Comparison of ENCODE assay signal across 11 cellular contexts in the genomic region with DNA sequence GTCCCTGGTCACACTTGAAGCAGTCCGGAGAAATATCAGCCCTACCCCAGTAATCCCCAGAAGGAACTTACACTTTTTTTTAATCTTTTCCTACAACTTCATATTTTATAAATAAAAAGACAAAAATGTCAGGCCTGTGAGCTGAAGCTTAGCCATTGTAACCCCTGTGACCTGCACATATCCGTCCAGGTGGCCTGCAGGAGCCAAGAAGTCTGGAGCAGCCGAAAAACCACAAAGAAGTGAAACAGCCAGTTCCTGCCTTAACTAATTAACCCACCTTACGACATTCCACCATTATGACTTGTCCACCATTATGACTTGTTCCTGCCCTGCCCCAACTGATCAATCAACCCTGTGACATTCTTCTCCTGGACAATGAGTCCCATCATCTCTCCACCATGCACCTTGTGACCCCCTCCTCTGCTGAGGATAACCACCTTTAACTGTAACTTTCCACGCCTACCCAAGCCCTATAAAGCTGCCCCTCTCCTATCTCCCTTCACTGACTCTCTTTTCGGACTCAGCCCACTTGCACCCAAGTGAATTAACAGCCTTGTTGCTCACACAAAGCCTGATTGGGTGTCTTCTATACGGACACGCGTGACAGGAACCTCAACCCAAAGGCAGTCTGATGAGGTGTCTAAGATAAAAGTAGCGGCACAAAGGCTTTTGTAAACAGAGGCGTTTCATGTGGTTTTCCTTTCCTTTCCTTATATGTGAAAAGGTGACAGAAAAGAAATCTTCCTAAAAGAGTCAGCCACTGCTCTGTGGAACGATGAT. TPM values are rescaled to one million over a fixed set of nuclear protein-coding genes. Genes with fewer than 3 reads are reported as not detected.
A peak's percentile ranks its signal among the peaks of the same experiment; 100 is the strongest.
DNase-seq lines count a peak whose midpoint lies in the region; ATAC-seq, FAIRE-seq and TF ChIP-seq lines count a peak whose summit lies in the region.
"Not testable (repeated sequence)": the region's sequence is repeated elsewhere in the genome, so short reads cannot be mapped to it uniquely, and the experiment has no call there.
"Had no signal": no experiment of that assay in that cellular context is flagged by ENCODE, and none has a peak within 500 bp of the region (broad histone marks: within the 10 kb centered on the region; RNA-seq: fewer than 3 reads in every experiment).

No MANE protein-coding gene starts in this region.

- FAIRE-seq in kidney (lab: Jason Lieb, UNC) = not testable (repeated sequence)

- H3K9ac ChIP-seq in Karpas-422 (ENCODE audit: low read length) (peak overlapping the region; percentile 72; the same call in 1 of the 2 replicates), kidney (ENCODE audit: low read length in 2 of 2) (peak overlapping the region; percentile 80 to 95)

- not testable (repeated sequence) for H3K27me3 Mint-ChIP-seq in CD4-positive, CD25-positive, alpha-beta regulatory T cell; stimulated activated naive CD8-positive, alpha-beta T cell treated with anti-CD3 and anti-CD28 coated beads, Interleukin-15, Interleukin-2, amounts not matched to agents 100 ng/mL and 50 ng/mL, for 24 hours

- H3K4me2 ChIP-seq in Karpas-422 (ENCODE audit: low read depth, low read length, poor library complexity, severe bottlenecking) = peak overlapping the region; percentile 80

- H3K79me2 ChIP-seq in Karpas-422 (ENCODE audit: low read length) = not testable (repeated sequence)

- H3K27ac ChIP-seq in CD4-positive, CD25-positive, alpha-beta regulatory T cell (ENCODE audit: insufficient read depth, low read length, poor library complexity, severe bottlenecking) = peak overlapping the region; percentile 95
- not testable (repeated sequence) for H3K27ac ChIP-seq in Karpas-422 (ENCODE audit: low read length)
- H3K27ac ChIP-seq in coronary artery (peak overlapping the region; percentile 97 to 99), kidney (ENCODE audit: low read depth in 2 of 2, low read length in 2 of 2) (peak overlapping the region; percentile 98 to 99)

- peak overlapping the region in 2 of 3 donors; percentile 99 to 100 for H3K27ac Mint-ChIP-seq in CD4-positive, CD25-positive, alpha-beta regulatory T cell
- H3K27ac Mint-ChIP-seq in stimulated activated naive CD8-positive, alpha-beta T cell treated with anti-CD3 and anti-CD28 coated beads, Interleukin-15, Interleukin-2, amounts not matched to agents 100 ng/mL and 50 ng/mL, for 24 hours = peak overlapping the region; percentile 99

- peak overlapping the region; percentile 77 for H3K4me3 ChIP-seq in CD4-positive, CD25-positive, alpha-beta regulatory T cell (ENCODE audit: low read depth, low read length)
- peak overlapping the region; percentile 79 for H3K4me3 ChIP-seq in Karpas-422 (ENCODE audit: low read length)
- peak overlapping the region; percentile 92 for H3K4me3 ChIP-seq in coronary artery
- H3K4me3 ChIP-seq in kidney (ENCODE audit: low read length in 2 of 2) = peak overlapping the region; percentile 62 to 86
- H3K4me3 ChIP-seq in retinal pigment epithelial cell (ENCODE audit: low read length) = peak overlapping the region; percentile 63

- not testable (repeated sequence) for H3K9me3 Mint-ChIP-seq in CD4-positive, CD25-positive, alpha-beta regulatory T cell; stimulated activated naive CD8-positive, alpha-beta T cell treated with anti-CD3 and anti-CD28 coated beads, Interleukin-15, Interleukin-2, amounts not matched to agents 100 ng/mL and 50 ng/mL, for 24 hours

- not testable (repeated sequence) for H3K36me3 Mint-ChIP-seq in CD4-positive, CD25-positive, alpha-beta regulatory T cell; stimulated activated naive CD8-positive, alpha-beta T cell treated with anti-CD3 and anti-CD28 coated beads, Interleukin-15, Interleukin-2, amounts not matched to agents 100 ng/mL and 50 ng/mL, for 24 hours (ENCODE audit: low read depth)

- H3K27me3 ChIP-seq in CD4-positive, CD25-positive, alpha-beta regulatory T cell (ENCODE audit: control insufficient read depth, insufficient read depth, low read length); Karpas-422 (ENCODE audit: low read length): not testable (repeated sequence)

- H3K36me3 ChIP-seq in CD4-positive, CD25-positive, alpha-beta regulatory T cell (ENCODE audit: control insufficient read depth, insufficient read depth, low read length); Karpas-422 (ENCODE audit: insufficient read depth, low read length); kidney (ENCODE audit: control insufficient read depth in 1 of 2, insufficient read depth in 2 of 2, low read length in 2 of 2): not testable (repeated sequence)

- H3K4me3 Mint-ChIP-seq in CD4-positive, CD25-positive, alpha-beta regulatory T cell = peak overlapping the region; percentile 92 to 98 (median 94)
- H3K4me3 Mint-ChIP-seq in stimulated activated naive CD8-positive, alpha-beta T cell treated with anti-CD3 and anti-CD28 coated beads, Interleukin-15, Interleukin-2, amounts not matched to agents 100 ng/mL and 50 ng/mL, for 24 hours = peak overlapping the region; percentile 96

- H3K9me3 ChIP-seq in CD4-positive, CD25-positive, alpha-beta regulatory T cell (ENCODE audit: control insufficient read depth in 2 of 2, low read length in 2 of 2); Karpas-422 (ENCODE audit: low read length); kidney (ENCODE audit: control insufficient read depth in 1 of 2, low read length in 2 of 2): not testable (repeated sequence)

- H3K4me1 ChIP-seq in CD4-positive, CD25-positive, alpha-beta regulatory T cell (ENCODE audit: control insufficient read depth, insufficient read depth, low read length, poor library complexity, severe bottlenecking) = peaks cover 10% of the 10 kb centered on the region
- peaks cover 12% of the 10 kb centered on the region for H3K4me1 ChIP-seq in Karpas-422 (ENCODE audit: low read length)
- not testable (repeated sequence) for H3K4me1 ChIP-seq in kidney (ENCODE audit: control insufficient read depth in 1 of 2, insufficient read depth in 1 of 2, low read depth in 1 of 2, low read length in 2 of 2)

- not testable (repeated sequence) for H3K9me2 ChIP-seq in Karpas-422 (replicated peaks; ENCODE audit: insufficient read depth, low read length)

- peaks cover 10 to 27% (median 19%) of the 10 kb centered on the region in 4 donors for H3K4me1 Mint-ChIP-seq in CD4-positive, CD25-positive, alpha-beta regulatory T cell
- peaks cover 21% of the 10 kb centered on the region for H3K4me1 Mint-ChIP-seq in stimulated activated naive CD8-positive, alpha-beta T cell treated with anti-CD3 and anti-CD28 coated beads, Interleukin-15, Interleukin-2, amounts not matched to agents 100 ng/mL and 50 ng/mL, for 24 hours (ENCODE audit: low read depth)

- DNase-seq in CD4-positive, CD25-positive, alpha-beta regulatory T cell = peak; percentile 46 to 86 (median 76)
- not testable (repeated sequence) for DNase-seq in Karpas-422; coronary artery (ENCODE audit: low spot score); kidney; retinal pigment epithelial cell (ENCODE audit: low read depth)
- DNase-seq in T-helper 9 cell (peak; percentile 48), activated T-helper 1 cell treated with Interleukin-2 at 50 U/mL for 16 hours (ENCODE audit: low read depth) (peak; percentile 39)

- peak overlapping the region; percentile 97 for H2AFZ ChIP-seq in Karpas-422 (ENCODE audit: low read length)

- peak; percentile 44 to 45 for ATAC-seq in CD4-positive, CD25-positive, alpha-beta regulatory T cell (ENCODE audit: low read depth in 2 of 2)

- H4K20me1 ChIP-seq in Karpas-422 (ENCODE audit: insufficient read depth, low read depth, low read length) = not testable (repeated sequence)

- intact Hi-C loops in kidney (cut with DNase I) = not testable (repeated sequence)

- TF ChIP-seq CTCF in coronary artery (IDR thresholded peaks at IDR 0.05); kidney (IDR thresholded peaks at IDR 0.05; ENCODE audit: borderline replicate concordance, extremely low read depth, insufficient read depth); retinal pigment epithelial cell (conservative IDR thresholded peaks at IDR 0.05; ENCODE audit: low read depth, low read length): not testable (repeated sequence)

RNA-seq across cellular contexts. Expression of gene OR10H1, which starts 20.3 kb away (rescaled TPM):
- not detected for total RNA-seq in CD4-positive, CD25-positive, alpha-beta regulatory T cell
- polyA plus RNA-seq in CD4-positive, CD25-positive, alpha-beta regulatory T cell = not detected
- total RNA-seq in Karpas-422 (2014; rRNA removed; shearing (Covaris generic); ENCODE audit: low replicate concordance) = not detected in 2 replicates
- 0.09 TPM for total RNA-seq in kidney
- not detected for polyA plus RNA-seq in kidney (ENCODE audit: insufficient read depth, low read depth, low replicate concordance)
- total RNA-seq: cerebellum, H4, left ventricle myocardium superior had no signal

RNA-seq across cellular contexts. Expression of gene OR10H5, which starts 48.3 kb away (rescaled TPM):
- not detected for total RNA-seq in CD4-positive, CD25-positive, alpha-beta regulatory T cell
- polyA plus RNA-seq in CD4-positive, CD25-positive, alpha-beta regulatory T cell = not detected
- total RNA-seq in Karpas-422 (2014; rRNA removed; shearing (Covaris generic); ENCODE audit: low replicate concordance) = not detected in 2 replicates
- total RNA-seq in kidney = not detected
- polyA plus RNA-seq in kidney (ENCODE audit: insufficient read depth, low read depth, low replicate concordance) = not detected
- total RNA-seq: cerebellum, H4, left ventricle myocardium superior had no signal
